ENCODE assay signal across 8 cellular contexts in the genomic region with DNA sequence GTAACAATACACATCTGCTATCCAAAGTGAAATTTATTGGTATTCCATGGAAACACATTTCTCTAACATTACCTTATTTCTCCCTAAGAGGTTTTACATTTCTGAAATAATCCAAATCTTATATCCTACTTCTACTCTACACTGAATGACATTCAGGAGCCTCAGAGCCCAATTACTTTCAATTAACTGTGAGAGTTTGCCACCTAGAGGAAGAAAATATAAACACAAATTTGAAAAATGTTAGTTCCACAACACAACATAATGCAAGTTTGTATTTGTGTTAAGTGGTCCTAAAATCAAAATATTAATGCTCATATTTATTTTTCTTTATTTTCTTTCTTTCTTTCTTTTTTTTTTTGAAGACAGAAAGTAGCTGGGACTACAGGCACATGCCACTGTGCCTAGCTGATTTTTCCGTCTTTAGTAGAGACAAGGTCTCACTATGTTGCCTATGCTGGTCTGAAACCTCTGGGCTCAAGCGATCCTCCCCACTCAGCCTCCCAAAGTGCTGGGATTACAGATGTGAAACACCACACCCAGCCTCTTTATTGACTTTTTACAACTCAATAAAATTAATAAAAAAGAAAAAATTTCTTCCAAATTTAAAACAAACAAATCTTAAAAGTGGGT. TPM values are rescaled to one million over a fixed set of nuclear protein-coding genes. Genes with fewer than 3 reads are reported as not detected.
A peak's percentile ranks its signal among the peaks of the same experiment; 100 is the strongest.
DNase-seq lines count a peak whose midpoint lies in the region; ATAC-seq and TF ChIP-seq lines count a peak whose summit lies in the region.

No MANE protein-coding gene starts in this region.

- intact Hi-C loops in spleen (cut with DNase I; ENCODE audit: low total_unique reads), result no loop called here

- in situ Hi-C loops in SK-MEL-5 (cut with HindIII; ENCODE audit: low pct_unique_long_range_greater_than_20kb, low sequenced_read_pairs), result no loop called here

- no peak for TF ChIP-seq POLR2A in spleen (IDR thresholded peaks at IDR 0.05)

- H3K4me3 ChIP-seq in foreskin fibroblast (ENCODE audit: low read depth in 1 of 2, low read length in 2 of 2), result no peak overlapping the region
- no peak overlapping the region for H3K4me3 ChIP-seq in spleen

- H3K9me3 ChIP-seq in spleen, result no peaks in the 10 kb centered on the region

- TF ChIP-seq CTCF in foreskin fibroblast (IDR thresholded peaks at IDR 0.05; ENCODE audit: low read depth, low read length), result peak; percentile 15
- peak in 8 of 11 experiments; percentile 18 to 45 (median 34) for TF ChIP-seq CTCF in spleen (IDR thresholded peaks at IDR 0.05 in 8 of 11, conservative IDR thresholded peaks at IDR 0.05 in 3 of 11)

- WGBS in spleen, 5 donors, result 93 to 96% (median 94%) methylated on average over 2 of the region's 2 CpGs

- H3K27ac ChIP-seq in spleen, result no peak overlapping the region

- no peaks in the 10 kb centered on the region for H3K27me3 ChIP-seq in spleen (replicated peaks in 1 of 7)

- H3K36me3 ChIP-seq in spleen, result peaks cover 0 to 78% (median 29%) of the 10 kb centered on the region in 6 donors

- ATAC-seq in GM21723 (IDR thresholded peaks at IDR 0.05; ENCODE audit: unreplicated experiment) (peak; percentile 52), HG03354 (IDR thresholded peaks at IDR 0.05; ENCODE audit: poor library complexity, severe bottlenecking, unreplicated experiment) (no peak)

- H3K4me1 ChIP-seq in spleen, result peaks cover 0 to 11% (median 7%) of the 10 kb centered on the region in 6 donors

- DNase-seq in AG20443 (ENCODE audit: low spot score), result peak; percentile 24
- DNase-seq in SK-MEL-5 (ENCODE audit: low read depth, low spot score), result peak; percentile 64
- peak; percentile 8 to 37 for DNase-seq in foreskin fibroblast
- DNase-seq in spleen, result no peak
- DNase-seq in NCI-H1930 (lab: John Stamatoyannopoulos, UW), result no peak
- DNase-seq in stimulated activated naive CD4-positive, alpha-beta T cell treated with Interleukin-2 at 50 U/mL for 16 hours (lab: John Stamatoyannopoulos, UW), result no peak

RNA-seq across cellular contexts. Expression of gene ATAD1, which starts 46.0 kb away (rescaled TPM):
- 63.2 and 80.5 TPM in 2 replicates for total RNA-seq in SK-MEL-5 (2014; rRNA removed; shearing (Covaris generic))
- 41.2 and 48.9 TPM in 2 replicates for polyA plus RNA-seq in SK-MEL-5 (2015; cell fraction: cytosol; rRNA removed)
- polyA plus RNA-seq in SK-MEL-5 (2015; cell fraction: nucleus; rRNA removed), result 47.9 and 61.2 TPM in 2 replicates
- 10 to 100 TPM; 27.3 to 49.4 (median 33.0) TPM for total RNA-seq in spleen
- polyA plus RNA-seq in spleen, result 10 to 100 TPM in 2 of 3 donors, 1 to 10 TPM in 1; 8.7 to 10.1 (median 10.1) TPM

Comparison
In these comparisons a context has a peak if more than half of its experiments do, and no peak if none do; other contexts are left out.
1. DNase-seq: peak in AG20443 (single experiment), SK-MEL-5 (single experiment) and foreskin fibroblast (2 of 2); none in spleen (single experiment), NCI-H1930 (0 of 2) and stimulated activated naive CD4-positive, alpha-beta T cell treated with Interleukin-2 at 50 U/mL for 16 hours (single experiment).